Comparison of ENCODE assay signal across 15 cellular contexts in genomic region chr7:51226042-51226755, GRCh38.
A peak's percentile ranks its signal among the peaks of the same experiment; 100 is the strongest.
DNase-seq lines count a peak whose midpoint lies in the region; ATAC-seq and TF ChIP-seq lines count a peak whose summit lies in the region.
"Had no signal": no experiment of that assay in that cellular context is flagged by ENCODE, and none has a peak within 500 bp of the region (broad histone marks: within the 10 kb centered on the region; RNA-seq: fewer than 3 reads in every experiment).

No MANE protein-coding gene starts in this region.

- peak overlapping the region; percentile 9 for H3K27ac Mint-ChIP-seq in WTC11
- no peak overlapping the region for H3K27ac Mint-ChIP-seq in CD8-positive, alpha-beta memory T cell
- H3K27ac Mint-ChIP-seq: activated T-helper 2 cell treated with anti-CD3 and anti-CD28 coated beads, Interferon-gamma antibody, Interleukin-2, Interleukin-4, amounts not matched to agents 10 μg/mL and 5 μg/mL and 100 μg/mL, durations not matched to agents 14 hours and 24 hours and 36 hours; H9 had no signal

- no peaks in the 10 kb centered on the region for H3F3A ChIP-seq in GM23248 (ENCODE audit: insufficient read depth)

- H3K79me2 ChIP-seq in GM23248 (ENCODE audit: insufficient read depth) (no peaks in the 10 kb centered on the region), parathyroid adenoma (peaks cover 8% of the 10 kb centered on the region)

- 34 to 39% methylated on average over 8 of the region's 8 CpGs for WGBS in GM23248 (ENCODE audit: low coverage in 1 of 2, low lambda C conversion rate in 2 of 2, missing lambda C conversion rate in 2 of 2), 2 experiments
- WGBS in esophagus squamous epithelium, 2 donors: 41 to 53% methylated on average over 8 of the region's 8 CpGs

- in situ Hi-C loops in GM23248 (cut with MboI): no loop called here

- no peaks in the 10 kb centered on the region for H3K36me3 ChIP-seq in GM23248 (ENCODE audit: low read depth)
- no peaks in the 10 kb centered on the region for H3K36me3 ChIP-seq in esophagus squamous epithelium
- no peaks in the 10 kb centered on the region for H3K36me3 ChIP-seq in parathyroid adenoma (ENCODE audit: control insufficient read depth, insufficient read depth, low read length)
- H3K36me3 ChIP-seq in left ventricle myocardium inferior: no peaks in the 10 kb centered on the region
- no peaks in the 10 kb centered on the region for H3K36me3 ChIP-seq in CD8-positive, alpha-beta memory T cell (ENCODE audit: insufficient read depth, low read length)

- no peaks in the 10 kb centered on the region for H3K9me3 ChIP-seq in GM23248 (ENCODE audit: low read depth)
- no peaks in the 10 kb centered on the region for H3K9me3 ChIP-seq in esophagus squamous epithelium
- no peaks in the 10 kb centered on the region for H3K9me3 ChIP-seq in parathyroid adenoma (ENCODE audit: control insufficient read depth, low read length)
- no peaks in the 10 kb centered on the region for H3K9me3 ChIP-seq in left ventricle myocardium inferior (replicated peaks)
- no peaks in the 10 kb centered on the region for H3K9me3 ChIP-seq in CD8-positive, alpha-beta memory T cell (ENCODE audit: low read length)

- H3K4me1 Mint-ChIP-seq in WTC11: peaks cover 66% of the 10 kb centered on the region
- no peaks in the 10 kb centered on the region for H3K4me1 Mint-ChIP-seq in CD8-positive, alpha-beta memory T cell
- H3K4me1 Mint-ChIP-seq: stimulated activated naive CD8-positive, alpha-beta T cell treated with anti-CD3 and anti-CD28 coated beads, Interleukin-15, amount 100 ng/mL, for 72 hours had no signal

- H3K9me3 Mint-ChIP-seq in WTC11: no peaks in the 10 kb centered on the region
- peaks cover 0 to 3% (median 0%) of the 10 kb centered on the region in 5 donors for H3K9me3 Mint-ChIP-seq in CD8-positive, alpha-beta memory T cell
- H3K9me3 Mint-ChIP-seq: activated T-helper 2 cell treated with anti-CD3 and anti-CD28 coated beads, Interferon-gamma antibody, Interleukin-2, Interleukin-4, amounts not matched to agents 10 μg/mL and 5 μg/mL and 100 μg/mL, durations not matched to agents 14 hours and 24 hours and 36 hours; H9; stimulated activated naive CD8-positive, alpha-beta T cell treated with anti-CD3 and anti-CD28 coated beads, Interleukin-15, amount 100 ng/mL, for 72 hours had no signal

- H3K9ac ChIP-seq in GM23248 (no peak overlapping the region), parathyroid adenoma (no peak overlapping the region)

- intact Hi-C loops in esophagus squamous epithelium (cut with DNase I) (no loop called here), left ventricle myocardium inferior (cut with micrococcal nuclease) (no loop called here)

- H2AFZ ChIP-seq in GM23248 (no peak overlapping the region), parathyroid adenoma (no peak overlapping the region)

- CTCF ChIA-PET in WTC11 (lab: Charles Lee): interaction anchor here (0.7 to 4.6 kb wide), 32 partner anchors 10 to 200 kb away, joined by 3 to 78 read pairs (median 6); no protein-coding TSS in a partner anchor
- CTCF ChIA-PET in CD8-positive, alpha-beta memory T cell (lab: Charles Lee): no interaction called here

- no peak for TF ChIP-seq CTCF in WTC11 (IDR thresholded peaks at IDR 0.05)
- TF ChIP-seq CTCF in esophagus squamous epithelium (IDR thresholded peaks at IDR 0.05): no peak
- no peak for TF ChIP-seq CTCF in parathyroid adenoma (IDR thresholded peaks at IDR 0.05)
- no peak for TF ChIP-seq CTCF in left ventricle myocardium inferior (IDR thresholded peaks at IDR 0.05; ENCODE audit: borderline replicate concordance)

- H3K4me1 ChIP-seq in GM23248 (ENCODE audit: insufficient read depth) (no peaks in the 10 kb centered on the region), esophagus squamous epithelium (peaks cover 0 to 31% (median 13%) of the 10 kb centered on the region in 3 donors), parathyroid adenoma (peaks cover 75% of the 10 kb centered on the region), left ventricle myocardium inferior (peaks cover 7% of the 10 kb centered on the region)
- no peaks in the 10 kb centered on the region for H3K4me1 ChIP-seq in CD8-positive, alpha-beta memory T cell (ENCODE audit: insufficient read depth, low read length)

- DNase-seq in GM23248: peak; percentile 7
- no peak for DNase-seq in WTC11 (ENCODE audit: low spot score)
- no peak for DNase-seq in esophagus squamous epithelium (lab: John Stamatoyannopoulos, UW)
- no peak for DNase-seq in left ventricle myocardium inferior
- no peak for DNase-seq in CD8-positive, alpha-beta memory T cell
- no peak for DNase-seq in caudate nucleus (lab: John Stamatoyannopoulos, UW)
- no peak for DNase-seq in T-helper 1 cell
- DNase-seq: dermis blood vessel endothelial cell; Kasumi-1; stimulated activated naive CD8-positive, alpha-beta T cell treated with anti-CD3 and anti-CD28 coated beads, Interleukin-15, amount 100 ng/mL, for 72 hours; T1000 had no signal

- H3K27me3 Mint-ChIP-seq in WTC11 (ENCODE audit: low read depth): no peaks in the 10 kb centered on the region
- H3K27me3 Mint-ChIP-seq in CD8-positive, alpha-beta memory T cell: peaks cover 1 to 8% of the 10 kb centered on the region in 2 donors

- H3K27ac ChIP-seq in GM23248: no peak overlapping the region
- H3K27ac ChIP-seq in esophagus squamous epithelium: peak overlapping the region; percentile 28 to 82 (median 73)
- peak overlapping the region; percentile 98 for H3K27ac ChIP-seq in parathyroid adenoma
- no peak overlapping the region for H3K27ac ChIP-seq in left ventricle myocardium inferior (replicated peaks)
- no peak overlapping the region for H3K27ac ChIP-seq in CD8-positive, alpha-beta memory T cell (ENCODE audit: low read depth, low read length)
- no peak overlapping the region for H3K27ac ChIP-seq in caudate nucleus (ENCODE audit: low read depth, low read length)
- H3K27ac ChIP-seq: HL-60 had no signal

- no peak overlapping the region for H3K4me2 ChIP-seq in GM23248 (ENCODE audit: unreplicated experiment)
- H3K4me2 ChIP-seq in parathyroid adenoma (ENCODE audit: low read length): no peak overlapping the region

- POLR2A ChIA-PET in WTC11 (lab: Charles Lee): interaction anchor here (1.0 kb wide), 1 partner anchor 36 kb away, joined by 3 read pairs; no protein-coding TSS in a partner anchor
- POLR2A ChIA-PET in CD8-positive, alpha-beta memory T cell (lab: Charles Lee): no interaction called here

- no peaks in the 10 kb centered on the region for H3K36me3 Mint-ChIP-seq in WTC11
- H3K36me3 Mint-ChIP-seq in CD8-positive, alpha-beta memory T cell: no peaks in the 10 kb centered on the region

- H4K20me1 ChIP-seq in GM23248 (ENCODE audit: insufficient read depth): no peaks in the 10 kb centered on the region

- H3K9me2 ChIP-seq in GM23248 (ENCODE audit: insufficient read depth): no peaks in the 10 kb centered on the region

- no peak overlapping the region for H3K4me3 Mint-ChIP-seq in WTC11
- H3K4me3 Mint-ChIP-seq in CD8-positive, alpha-beta memory T cell: no peak overlapping the region
- H3K4me3 Mint-ChIP-seq: H9; stimulated activated naive CD8-positive, alpha-beta T cell treated with anti-CD3 and anti-CD28 coated beads, Interleukin-15, amount 100 ng/mL, for 72 hours had no signal

- no peak for TF ChIP-seq POLR2A in esophagus squamous epithelium (IDR thresholded peaks at IDR 0.05)

- H3K4me3 ChIP-seq in GM23248 (no peak overlapping the region), esophagus squamous epithelium (no peak overlapping the region), parathyroid adenoma (ENCODE audit: low read depth, low read length) (no peak overlapping the region), left ventricle myocardium inferior (no peak overlapping the region)
- no peak overlapping the region for H3K4me3 ChIP-seq in CD8-positive, alpha-beta memory T cell (ENCODE audit: low read length)

- H3K27me3 ChIP-seq in GM23248 (replicated peaks; ENCODE audit: insufficient read depth): peaks cover 14% of the 10 kb centered on the region; the same call in 1 of the 2 replicates
- no peaks in the 10 kb centered on the region for H3K27me3 ChIP-seq in esophagus squamous epithelium
- H3K27me3 ChIP-seq in parathyroid adenoma (ENCODE audit: control insufficient read depth, insufficient read depth, low read length): no peaks in the 10 kb centered on the region
- H3K27me3 ChIP-seq in left ventricle myocardium inferior (ENCODE audit: low read depth): peaks cover 6% of the 10 kb centered on the region
- H3K27me3 ChIP-seq in CD8-positive, alpha-beta memory T cell (ENCODE audit: insufficient read depth, low read length, poor library complexity, severe bottlenecking): no peaks in the 10 kb centered on the region

- no peak for ATAC-seq in WTC11

TF ChIP-seq in WTC11, 78 proteins besides CTCF, POLR2A, EP300 and RAD21:
- TF ChIP-seq HMGA2 (CRISPR knock-in tag; IDR thresholded peaks at IDR 0.05): no peak
- no peak for TF ChIP-seq MYBL2 (CRISPR knock-in tag; IDR thresholded peaks at IDR 0.05)
- no peak for TF ChIP-seq ZNF263 (CRISPR knock-in tag; IDR thresholded peaks at IDR 0.05; ENCODE audit: low read depth)
- TF ChIP-seq MXD4 (CRISPR knock-in tag; IDR thresholded peaks at IDR 0.05; ENCODE audit: borderline replicate concordance): no peak
- TF ChIP-seq FOXJ3 (CRISPR knock-in tag; IDR thresholded peaks at IDR 0.05; ENCODE audit: borderline replicate concordance): no peak
- TF ChIP-seq ZSCAN18 (CRISPR knock-in tag; IDR thresholded peaks at IDR 0.05): no peak
- TF ChIP-seq ELF4 (CRISPR knock-in tag; IDR thresholded peaks at IDR 0.05; ENCODE audit: low read depth): no peak
- no peak for TF ChIP-seq USF2 (CRISPR knock-in tag; IDR thresholded peaks at IDR 0.05)
- TF ChIP-seq OVOL2 (CRISPR knock-in tag; IDR thresholded peaks at IDR 0.05; ENCODE audit: borderline replicate concordance): no peak
- TF ChIP-seq TP53 (CRISPR knock-in tag; IDR thresholded peaks at IDR 0.05): no peak

Comparison
In these comparisons a context has a peak if more than half of its experiments do, and no peak if none do; other contexts are left out.
1. H3K27ac ChIP-seq: peak in esophagus squamous epithelium (4 of 4) and parathyroid adenoma (single experiment); none in GM23248 (single experiment), left ventricle myocardium inferior (single experiment), CD8-positive, alpha-beta memory T cell (single experiment) and caudate nucleus (single experiment).